In genomic region chr18:13465476-13465875, GRCh38 we compare ENCODE assay signal across 9 cellular contexts.
DNase-seq lines count a peak whose midpoint lies in the region; ATAC-seq and TF ChIP-seq lines count a peak whose summit lies in the region.
"Had no signal": no experiment of that assay in that cellular context is flagged by ENCODE, and none has a peak within 500 bp of the region (broad histone marks: within the 10 kb centered on the region; RNA-seq: fewer than 3 reads in every experiment).

No MANE protein-coding gene starts in this region.

- POLR2A ChIA-PET in T-cell (lab: Charles Lee), result no interaction called here

- no peaks in the 10 kb centered on the region for H3K36me3 ChIP-seq in thyroid gland
- no peaks in the 10 kb centered on the region for H3K36me3 ChIP-seq in smooth muscle cell (ENCODE audit: low read depth)

- no peak for DNase-seq in activated T-cell treated with anti-CD3 and anti-CD28 coated beads, Interleukin-2, amount 50 U/mL, for 24 hours
- DNase-seq in activated T-cell treated with anti-CD3 and anti-CD28 coated beads, Interleukin-2, amount 50 U/mL, for 1 hour, result no peak
- DNase-seq in T-cell (no peak), left ventricle myocardium superior (no peak), thyroid gland (no peak), DMS 273 (lab: John Stamatoyannopoulos, UW; ENCODE audit: unreplicated experiment) (no peak), smooth muscle cell (lab: John Stamatoyannopoulos, UW; ENCODE audit: unreplicated experiment) (no peak), NCI-H1048 (lab: John Stamatoyannopoulos, UW) (no peak)
- DNase-seq: NCI-H1694 treated with DMSO at 0.1 percent for 48 hours had no signal

- no peak for TF ChIP-seq CTCF in thyroid gland (IDR thresholded peaks at IDR 0.05)
- TF ChIP-seq CTCF in smooth muscle cell (IDR thresholded peaks at IDR 0.05; ENCODE audit: borderline replicate concordance, insufficient read depth, poor library complexity, severe bottlenecking), result no peak

- H3F3A ChIP-seq in smooth muscle cell (ENCODE audit: low read depth), result no peaks in the 10 kb centered on the region

- H3K27me3 Mint-ChIP-seq in activated T-cell treated with anti-CD3 and anti-CD28 coated beads, Interleukin-2, amount 50 U/mL, for 24 hours, result no peaks in the 10 kb centered on the region
- H3K27me3 Mint-ChIP-seq in T-cell, result no peaks in the 10 kb centered on the region

- H3K27ac ChIP-seq in thyroid gland (peak overlapping the region in 2 of 3 donors; percentile 12 to 16), smooth muscle cell (ENCODE audit: low read depth) (no peak overlapping the region)

- no peak overlapping the region for H2AFZ ChIP-seq in smooth muscle cell (ENCODE audit: low read depth)

- H3K36me3 Mint-ChIP-seq in activated T-cell treated with anti-CD3 and anti-CD28 coated beads, Interleukin-2, amount 50 U/mL, for 24 hours (ENCODE audit: low read depth), result peaks cover 42% of the 10 kb centered on the region
- H3K36me3 Mint-ChIP-seq in T-cell, result peaks cover 26% of the 10 kb centered on the region

- no peak for TF ChIP-seq POLR2A in thyroid gland (IDR thresholded peaks at IDR 0.05)

- peak overlapping the region; percentile 84 for H3K4me3 Mint-ChIP-seq in activated T-cell treated with anti-CD3 and anti-CD28 coated beads, Interleukin-2, amount 50 U/mL, for 24 hours
- peak overlapping the region; percentile 90 to 92 (median 91) for H3K4me3 Mint-ChIP-seq in T-cell

- H3K4me3 ChIP-seq in thyroid gland (replicated peaks in 1 of 3) (no peak overlapping the region), smooth muscle cell (no peak overlapping the region)

- H3K9me3 Mint-ChIP-seq in activated T-cell treated with anti-CD3 and anti-CD28 coated beads, Interleukin-2, amount 50 U/mL, for 24 hours, result peaks cover 12% of the 10 kb centered on the region
- peaks cover 0 to 17% (median 2%) of the 10 kb centered on the region in 3 donors for H3K9me3 Mint-ChIP-seq in T-cell

- CTCF ChIA-PET in T-cell (lab: Charles Lee), result no interaction called here

- H3K4me1 ChIP-seq in thyroid gland (peaks cover 0 to 5% of the 10 kb centered on the region in 2 donors), smooth muscle cell (ENCODE audit: low read depth) (no peaks in the 10 kb centered on the region)

- no peaks in the 10 kb centered on the region for H3K9me3 ChIP-seq in thyroid gland
- H3K9me3 ChIP-seq in smooth muscle cell (replicated peaks; ENCODE audit: low read depth), result no peaks in the 10 kb centered on the region

- peaks cover 25% of the 10 kb centered on the region for H3K79me2 ChIP-seq in smooth muscle cell (ENCODE audit: low read depth)

- WGBS in thyroid gland, 2 donors, result 72 to 79% methylated on average over 5 of the region's 5 CpGs
- WGBS in smooth muscle cell (ENCODE audit: low lambda C conversion rate), result 91% methylated on average over 5 of the region's 5 CpGs

- H3K27me3 ChIP-seq in thyroid gland, result no peaks in the 10 kb centered on the region
- no peaks in the 10 kb centered on the region for H3K27me3 ChIP-seq in smooth muscle cell (ENCODE audit: low read depth)

- H3K9ac ChIP-seq in smooth muscle cell (ENCODE audit: low read depth), result no peak overlapping the region

- no peak overlapping the region for H3K4me2 ChIP-seq in smooth muscle cell

- peaks cover 75% of the 10 kb centered on the region for H3K4me1 Mint-ChIP-seq in activated T-cell treated with anti-CD3 and anti-CD28 coated beads, Interleukin-2, amount 50 U/mL, for 24 hours (ENCODE audit: low read depth)
- peaks cover 74 to 81% (median 81%) of the 10 kb centered on the region in 3 donors for H3K4me1 Mint-ChIP-seq in T-cell

- intact Hi-C loops in left ventricle myocardium superior (cut with micrococcal nuclease) (no loop called here), thyroid gland (cut with DNase I) (no loop called here)

- peak overlapping the region; percentile 95 for H3K27ac Mint-ChIP-seq in activated T-cell treated with anti-CD3 and anti-CD28 coated beads, Interleukin-2, amount 50 U/mL, for 24 hours
- H3K27ac Mint-ChIP-seq in T-cell, result peak overlapping the region; percentile 95 to 97

- ATAC-seq in T-cell (replicated peaks in 1 of 4) (no peak), left ventricle myocardium superior (peak; percentile 57)

- H4K20me1 ChIP-seq in smooth muscle cell (ENCODE audit: low read depth), result peaks cover 9% of the 10 kb centered on the region
